8 cellular contexts compared by ENCODE assay signal in genomic region chr11:118251858-118252652, GRCh38.
A peak's percentile ranks its signal among the peaks of the same experiment; 100 is the strongest.
DNase-seq lines count a peak whose midpoint lies in the region; ATAC-seq and FAIRE-seq lines count a peak whose summit lies in the region.

TSS of gene MPZL3 (minus strand) at chr11:118252365. CDS start at chr11:118252294, 71 bp downstream.

- peak within 1 kb of the TSS; percentile 92 for H3K9ac ChIP-seq in endocrine pancreas (ENCODE audit: control insufficient read depth, insufficient read depth, low read length)

- peak within 1 kb of the TSS; percentile 100 for H3K27ac Mint-ChIP-seq in memory B cell

- peaks cover 7% of the 10 kb centered on the region for H3K4me1 ChIP-seq in endocrine pancreas (ENCODE audit: control insufficient read depth, insufficient read depth, low read length)

- no peaks in the 10 kb centered on the region for H3K9me3 Mint-ChIP-seq in memory B cell

- peak within 1 kb of the TSS; percentile 98 for H3K4me3 ChIP-seq in endocrine pancreas (ENCODE audit: control insufficient read depth, insufficient read depth, low read length)

- ATAC-seq in GM19351 (IDR thresholded peaks at IDR 0.05; ENCODE audit: unreplicated experiment): peak; percentile 73
- ATAC-seq in memory B cell (ENCODE audit: low read depth): peak; percentile 88

- peaks cover 8% of the 10 kb centered on the region for H3K4me1 Mint-ChIP-seq in memory B cell

- no peaks in the 10 kb centered on the region for H3K9me3 ChIP-seq in endocrine pancreas (ENCODE audit: control insufficient read depth, low read length)

- no peaks in the 10 kb centered on the region for H3K27me3 ChIP-seq in endocrine pancreas (ENCODE audit: control insufficient read depth, insufficient read depth, low read length)

- peaks cover 6% of the 10 kb centered on the region for H3K27me3 Mint-ChIP-seq in memory B cell

- H3K36me3 ChIP-seq in endocrine pancreas (ENCODE audit: control insufficient read depth, insufficient read depth, low read length): no peaks in the 10 kb centered on the region

- peak within 1 kb of the TSS; percentile 99 for H3K4me3 Mint-ChIP-seq in memory B cell

- H3K36me3 Mint-ChIP-seq in memory B cell: peaks cover 8% of the 10 kb centered on the region

- peak; percentile 31 to 43 for DNase-seq in AML-193 (lab: John Stamatoyannopoulos, UW)
- DNase-seq in HTR-8/SVneo (ENCODE audit: insufficient read length, low spot score): peak; percentile 84
- peak; percentile 46 to 72 for DNase-seq in NOMO-1 (lab: John Stamatoyannopoulos, UW; ENCODE audit: unreplicated experiment in 2 of 2)
- DNase-seq in activated CD8-positive, alpha-beta memory T cell treated with anti-CD3 and anti-CD28 coated beads, Interleukin-2, amount 50 U/mL, for 1 hour (ENCODE audit: extremely low read depth): peak; percentile 94
- peak; percentile 81 to 85 for DNase-seq in memory B cell (ENCODE audit: low spot score in 2 of 2)
- peak; percentile 71 to 80 (median 74) for DNase-seq in stimulated activated CD4-positive, alpha-beta T cell treated with anti-CD3 and anti-CD28 coated beads, TNF-alpha, amount 100 ng/mL, for 48 hours (ENCODE audit: low read depth in 3 of 3)

- FAIRE-seq in HTR-8/SVneo (lab: Jason Lieb, UNC): peak; percentile 83

Comparison
In these comparisons a context has a peak if more than half of its experiments do, and no peak if none do; other contexts are left out.
1. Peak in every context shown above with its lines: DNase-seq, ATAC-seq and H3K4me3 ChIP-seq.
2. DNase-seq: peak in every context shown above with its lines; median percentile 94 in activated CD8-positive, alpha-beta memory T cell treated with anti-CD3 and anti-CD28 coated beads, Interleukin-2, amount 50 U/mL, for 1 hour; 84 in HTR-8/SVneo; 83 in memory B cell; 74 in stimulated activated CD4-positive, alpha-beta T cell treated with anti-CD3 and anti-CD28 coated beads, TNF-alpha, amount 100 ng/mL, for 48 hours; 59 in NOMO-1; 37 in AML-193.